Comparison of ENCODE assay signal across 18 cellular contexts in the genomic region with DNA sequence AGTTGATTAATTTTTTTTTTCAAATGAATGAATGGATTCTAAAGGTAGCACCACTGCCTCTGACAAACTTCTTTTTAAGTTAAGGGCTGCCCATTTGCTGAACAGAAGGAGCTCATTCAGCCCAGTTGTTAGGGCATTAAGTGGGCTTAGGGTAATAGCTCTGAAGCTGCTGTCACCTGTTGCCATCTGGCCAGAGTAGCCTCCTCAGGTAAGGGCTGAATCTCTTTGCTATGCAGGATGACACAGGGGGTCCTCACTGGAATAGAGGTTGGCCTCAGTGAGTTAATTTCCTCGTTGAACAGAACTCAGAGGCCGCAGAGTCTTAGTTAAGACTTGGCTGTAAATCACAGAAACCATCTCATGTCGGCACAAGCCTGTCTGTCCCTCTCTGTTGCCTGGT.
"Had no signal": no experiment of that assay in that cellular context is flagged by ENCODE, and none has a peak within 500 bp of the region (broad histone marks: within the 10 kb centered on the region; RNA-seq: fewer than 3 reads in every experiment).

No MANE protein-coding gene starts in this region.

- ATAC-seq: activated naive CD8-positive, alpha-beta T cell treated with anti-CD3 and anti-CD28 coated beads, Interleukin-2, amount 50 U/mL, for 24 hours; heart right ventricle; left colon; mucosa of descending colon; naive thymus-derived CD4-positive, alpha-beta T cell; stimulated activated naive B cell treated with anti-CD40 and anti-IgM and Interleukin-4, amounts not matched to agents 10 μg/mL and 1 μg/mL and 100 μg/mL, for 72 hours had no signal

- H3K4me1 Mint-ChIP-seq: activated CD4-positive, alpha-beta T cell treated with anti-CD3 and anti-CD28 coated beads, Interleukin-2, amount 10 ng/mL, durations not matched to agents 7 days and 5 days had no signal

- H3K4me3 Mint-ChIP-seq: activated CD4-positive, alpha-beta T cell treated with anti-CD3 and anti-CD28 coated beads, Interleukin-2, amount 10 ng/mL, durations not matched to agents 7 days and 5 days; activated naive CD4-positive, alpha-beta T cell treated with anti-CD3 and anti-CD28 coated beads for 36 hours; activated naive CD8-positive, alpha-beta T cell treated with anti-CD3 and anti-CD28 coated beads, Interleukin-2, amount 50 U/mL, for 24 hours; naive thymus-derived CD4-positive, alpha-beta T cell; stimulated activated naive B cell treated with anti-CD40 and anti-IgM and Interleukin-4, amounts not matched to agents 10 μg/mL and 1 μg/mL and 100 μg/mL, for 72 hours had no signal

- H3K9me3 ChIP-seq: ascending aorta, heart right ventricle, mucosa of descending colon, thyroid gland had no signal

- H3K27ac ChIP-seq: ascending aorta, epithelial cell of prostate, heart right ventricle, thyroid gland had no signal

- H3K9me3 Mint-ChIP-seq: activated CD4-positive, alpha-beta T cell treated with anti-CD3 and anti-CD28 coated beads, Interleukin-2, amount 10 ng/mL, durations not matched to agents 7 days and 5 days; activated naive CD4-positive, alpha-beta T cell treated with anti-CD3 and anti-CD28 coated beads for 36 hours; activated naive CD8-positive, alpha-beta T cell treated with anti-CD3 and anti-CD28 coated beads, Interleukin-2, amount 50 U/mL, for 24 hours; activated T-helper 2 cell treated with anti-CD3 and anti-CD28 coated beads, Interferon-gamma antibody, Interleukin-2, Interleukin-4, amounts not matched to agents 10 μg/mL and 5 μg/mL and 100 μg/mL, durations not matched to agents 14 hours and 24 hours and 36 hours; naive thymus-derived CD4-positive, alpha-beta T cell had no signal

- H3K36me3 ChIP-seq: ascending aorta, heart right ventricle, thyroid gland had no signal

- H3K27ac Mint-ChIP-seq: activated CD4-positive, alpha-beta T cell treated with anti-CD3 and anti-CD28 coated beads, Interleukin-2, amount 10 ng/mL, durations not matched to agents 7 days and 5 days; activated naive CD4-positive, alpha-beta T cell treated with anti-CD3 and anti-CD28 coated beads for 36 hours; activated naive CD8-positive, alpha-beta T cell treated with anti-CD3 and anti-CD28 coated beads, Interleukin-2, amount 50 U/mL, for 24 hours had no signal

- DNase-seq: activated CD4-positive, alpha-beta T cell treated with anti-CD3 and anti-CD28 coated beads, Interleukin-2, amount 10 ng/mL, durations not matched to agents 7 days and 5 days; activated CD4-positive, CD25-positive, alpha-beta regulatory T cell; activated naive CD4-positive, alpha-beta T cell treated with anti-CD3 and anti-CD28 coated beads for 36 hours; activated naive CD8-positive, alpha-beta T cell treated with anti-CD3 and anti-CD28 coated beads, Interleukin-2, amount 50 U/mL, for 24 hours; foreskin melanocyte; heart right ventricle; left colon; mammary epithelial cell; mucosa of descending colon; naive thymus-derived CD4-positive, alpha-beta T cell; nucleus accumbens; posterior cingulate gyrus; stimulated activated CD4-positive, alpha-beta T cell treated with anti-CD3 and anti-CD28 coated beads, Interleukin-2, amount 100 ng/mL, for 48 hours; stimulated activated naive B cell treated with anti-CD40 and anti-IgM and Interleukin-4, amounts not matched to agents 10 μg/mL and 1 μg/mL and 100 μg/mL, for 72 hours; thyroid gland had no signal

- H3K27me3 Mint-ChIP-seq: activated CD4-positive, alpha-beta T cell treated with anti-CD3 and anti-CD28 coated beads, Interleukin-2, amount 10 ng/mL, durations not matched to agents 7 days and 5 days; activated naive CD8-positive, alpha-beta T cell treated with anti-CD3 and anti-CD28 coated beads, Interleukin-2, amount 50 U/mL, for 24 hours; naive thymus-derived CD4-positive, alpha-beta T cell; stimulated activated naive B cell treated with anti-CD40 and anti-IgM and Interleukin-4, amounts not matched to agents 10 μg/mL and 1 μg/mL and 100 μg/mL, for 72 hours had no signal
